26 cellular contexts compared by ENCODE assay signal in the genomic region with DNA sequence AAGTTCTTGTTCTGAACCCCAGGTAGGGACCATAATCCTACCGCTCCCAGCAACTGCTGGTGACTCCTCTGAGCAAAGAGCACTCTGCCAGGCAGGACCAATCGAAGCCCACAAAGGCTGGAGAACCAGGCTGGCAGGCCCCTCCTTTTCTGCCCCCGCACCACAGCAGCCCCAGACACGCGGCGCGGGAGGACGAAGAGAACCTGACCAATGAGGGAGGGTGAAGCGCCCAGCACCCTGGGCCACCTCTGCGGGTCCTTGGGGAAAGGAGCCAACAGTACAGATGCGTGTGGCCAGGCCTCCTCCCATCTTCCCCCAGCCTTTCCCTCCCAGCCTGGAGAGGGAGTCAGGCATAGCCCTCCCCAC. TPM values are rescaled to one million over a fixed set of nuclear protein-coding genes. Genes with fewer than 3 reads are reported as not detected.
DNase-seq lines count a peak whose midpoint lies in the region; ATAC-seq, FAIRE-seq and TF ChIP-seq lines count a peak whose summit lies in the region.
"Had no signal": no experiment of that assay in that cellular context is flagged by ENCODE, and none has a peak within 500 bp of the region (broad histone marks: within the 10 kb centered on the region; RNA-seq: fewer than 3 reads in every experiment).

No MANE protein-coding gene starts in this region.

- H3K36me3 Mint-ChIP-seq in chondrocyte (ENCODE audit: low read depth) (peaks cover 11% of the 10 kb centered on the region), natural killer cell (no peaks in the 10 kb centered on the region)
- H3K36me3 Mint-ChIP-seq: activated naive CD4-positive, alpha-beta T cell treated with anti-CD3 and anti-CD28 coated beads, Interleukin-2, amount 10 ng/mL, durations not matched to agents 7 days and 5 days; IgD-negative memory B cell had no signal

- H3K27me3 ChIP-seq in HUES48 (ENCODE audit: control insufficient read depth, insufficient read depth, low read length) (no peaks in the 10 kb centered on the region), small intestine (ENCODE audit: control insufficient read depth in 2 of 2, insufficient read depth in 2 of 2, low read length in 2 of 2) (no peaks in the 10 kb centered on the region)
- H3K27me3 ChIP-seq: stomach had no signal

- H3K4me3 ChIP-seq in HUES48 (ENCODE audit: low read depth, low read length): no peak overlapping the region
- H3K4me3 ChIP-seq in small intestine (ENCODE audit: low read depth in 1 of 2, low read length in 2 of 2): no peak overlapping the region
- H3K4me3 ChIP-seq: stomach had no signal

- FAIRE-seq in small intestine (lab: Jason Lieb, UNC): no peak
- FAIRE-seq: bronchial epithelial cell, endometrium, H54, keratinocyte had no signal

- H3K27ac Mint-ChIP-seq in chondrocyte (ENCODE audit: unreplicated experiment) (no peak overlapping the region), natural killer cell (peak overlapping the region; percentile 90 to 91)
- H3K27ac Mint-ChIP-seq: activated naive CD4-positive, alpha-beta T cell treated with anti-CD3 and anti-CD28 coated beads, Interleukin-2, amount 10 ng/mL, durations not matched to agents 7 days and 5 days; activated T-helper 1 cell treated with anti-CD3 and anti-CD28 coated beads, Interleukin-12 subunit alpha, Interleukin-12 subunit beta, Interleukin-2, Interleukin-4 antibody, amounts not matched to agents 30 ng/mL and 10 ng/mL and 1 ng/mL, durations not matched to agents 14 hours and 24 hours and 36 hours; IgD-negative memory B cell had no signal

- peak; percentile 71 for DNase-seq in chondrocyte (ENCODE audit: low spot score)
- DNase-seq in natural killer cell: no peak
- peak; percentile 85 for DNase-seq in small intestine
- DNase-seq in NK-92 treated with Interleukin-12 subunit alpha and Interleukin-12 subunit beta, amount 100 ng/mL, for 24 hours (lab: John Stamatoyannopoulos, UW): no peak
- no peak for DNase-seq in occipital lobe (lab: John Stamatoyannopoulos, UW)
- DNase-seq: activated CD4-positive, alpha-beta T cell treated with anti-CD3 and anti-CD28 coated beads, Interleukin-2, amount 50 U/mL, for 48 hours; activated naive CD4-positive, alpha-beta T cell treated with anti-CD3 and anti-CD28 coated beads, Interleukin-2, amount 10 ng/mL, durations not matched to agents 7 days and 5 days; amniotic stem cell; cortex of kidney; hypothalamus; NCI-H1092; NCI-H187; NCI-H526; stimulated activated CD8-positive, alpha-beta memory T cell treated with anti-CD3 and anti-CD28 coated beads, Interleukin-4, amount 100 ng/mL, for 48 hours had no signal

- peaks cover 77% of the 10 kb centered on the region for H3K4me1 ChIP-seq in HUES48 (ENCODE audit: control insufficient read depth, insufficient read depth, low read length)
- H3K4me1 ChIP-seq in small intestine (ENCODE audit: control insufficient read depth in 2 of 2, insufficient read depth in 1 of 2, low read depth in 1 of 2, low read length in 1 of 2): peaks cover 8 to 11% of the 10 kb centered on the region in 2 donors

- no peak for TF ChIP-seq CTCF in chondrocyte (IDR thresholded peaks at IDR 0.05)
- no peak for TF ChIP-seq CTCF in natural killer cell (IDR thresholded peaks at IDR 0.05)

- WGBS in small intestine, 3 donors: 33 to 67% (median 46%) methylated on average over 8 to 11 of the region's 11 CpGs

- H3K4me1 Mint-ChIP-seq in chondrocyte (ENCODE audit: low read depth) (peaks cover 19% of the 10 kb centered on the region), natural killer cell (peaks cover 79 to 86% of the 10 kb centered on the region in 2 donors)
- H3K4me1 Mint-ChIP-seq: activated naive CD4-positive, alpha-beta T cell treated with anti-CD3 and anti-CD28 coated beads, Interleukin-2, amount 10 ng/mL, durations not matched to agents 7 days and 5 days; IgD-negative memory B cell had no signal

- H3K4me3 Mint-ChIP-seq in chondrocyte (ENCODE audit: unreplicated experiment) (no peak overlapping the region), natural killer cell (peak overlapping the region; percentile 31)
- H3K4me3 Mint-ChIP-seq: activated naive CD4-positive, alpha-beta T cell treated with anti-CD3 and anti-CD28 coated beads, Interleukin-2, amount 10 ng/mL, durations not matched to agents 7 days and 5 days; activated T-helper 1 cell treated with anti-CD3 and anti-CD28 coated beads, Interleukin-12 subunit alpha, Interleukin-12 subunit beta, Interleukin-2, Interleukin-4 antibody, amounts not matched to agents 30 ng/mL and 10 ng/mL and 1 ng/mL, durations not matched to agents 14 hours and 24 hours and 36 hours; IgD-negative memory B cell; neural crest cell; type B pancreatic cell had no signal

- intact Hi-C loops in natural killer cell (cut with micrococcal nuclease): no loop called here

- H3K27ac ChIP-seq in HUES48 (ENCODE audit: low read depth, low read length) (peak overlapping the region; percentile 26), small intestine (ENCODE audit: low read depth in 1 of 2, low read length in 1 of 2) (peak overlapping the region; percentile 18 to 47)

- H3K9me3 Mint-ChIP-seq in chondrocyte (ENCODE audit: low read depth) (peaks cover 7% of the 10 kb centered on the region), natural killer cell (no peaks in the 10 kb centered on the region)
- H3K9me3 Mint-ChIP-seq: activated naive CD4-positive, alpha-beta T cell treated with anti-CD3 and anti-CD28 coated beads, Interleukin-2, amount 10 ng/mL, durations not matched to agents 7 days and 5 days; activated T-helper 1 cell treated with anti-CD3 and anti-CD28 coated beads, Interleukin-12 subunit alpha, Interleukin-12 subunit beta, Interleukin-2, Interleukin-4 antibody, amounts not matched to agents 30 ng/mL and 10 ng/mL and 1 ng/mL, durations not matched to agents 14 hours and 24 hours and 36 hours; neural crest cell; type B pancreatic cell had no signal

- H3K27me3 Mint-ChIP-seq in chondrocyte (ENCODE audit: low read depth) (no peaks in the 10 kb centered on the region), natural killer cell (ENCODE audit: low read depth in 2 of 2) (no peaks in the 10 kb centered on the region)
- H3K27me3 Mint-ChIP-seq: activated naive CD4-positive, alpha-beta T cell treated with anti-CD3 and anti-CD28 coated beads, Interleukin-2, amount 10 ng/mL, durations not matched to agents 7 days and 5 days; type B pancreatic cell had no signal

- no peaks in the 10 kb centered on the region for H3K9me3 ChIP-seq in HUES48 (ENCODE audit: control insufficient read depth, insufficient read depth, low read length)
- H3K9me3 ChIP-seq in small intestine (ENCODE audit: control insufficient read depth, low read depth): no peaks in the 10 kb centered on the region
- H3K9me3 ChIP-seq: stomach had no signal

- H3K36me3 ChIP-seq in HUES48 (ENCODE audit: control insufficient read depth, insufficient read depth, low read length): peaks cover 75% of the 10 kb centered on the region
- no peaks in the 10 kb centered on the region for H3K36me3 ChIP-seq in small intestine (ENCODE audit: control insufficient read depth in 2 of 2, insufficient read depth in 2 of 2, low read length in 2 of 2)

- ATAC-seq in natural killer cell (peak in 1 of 3 donors; percentile 15), HG02623 (IDR thresholded peaks at IDR 0.05; ENCODE audit: unreplicated experiment) (no peak)
- ATAC-seq: activated CD4-positive, CD25-positive, alpha-beta regulatory T cell treated with anti-CD3 and anti-CD28 coated beads, Interleukin-2, amount 50 U/mL, for 24 hours had no signal

- H3K9ac ChIP-seq in HUES48 (ENCODE audit: low read depth, low read length): no peak overlapping the region

RNA-seq across cellular contexts. Expression of a gene that starts 25.9 kb away (rescaled TPM):
- 62.6 to 90.6 TPM (median 86.4 TPM) in 3 replicates for total RNA-seq in chondrocyte
- 100 to 1,000 TPM; 120 to 179 (median 124) TPM for total RNA-seq in natural killer cell
- polyA plus RNA-seq in small intestine: 10 to 100 TPM; 38.1 to 52.6 (median 45.6) TPM
- total RNA-seq in occipital lobe: 52.9 TPM

Comparison
In these comparisons a context has a peak if more than half of its experiments do, and no peak if none do; other contexts are left out.
1. DNase-seq: peak in chondrocyte (single experiment) and small intestine (single experiment); none in natural killer cell (single experiment), NK-92 treated with Interleukin-12 subunit alpha and Interleukin-12 subunit beta, amount 100 ng/mL, for 24 hours (single experiment) and occipital lobe (single experiment).